In genomic region chr2:206274434-206275273, GRCh38 we compare ENCODE assay signal across 1 cellular context.
TF ChIP-seq lines count a peak whose summit lies in the region.

ZDBF2 (plus strand) TSS chr2:206274663; CDS start chr2:206281850, 7,187 bp downstream.

TF ChIP-seq in K562, 482 proteins besides CTCF, POLR2A, EP300 and RAD21 (continued from another document):
- TF ChIP-seq ZBTB11 (CRISPR knock-in tag; IDR thresholded peaks at IDR 0.05) (0 out of 6 replicates have a peak, but pooled peaks of 1 of the 3 experiments have one; percentile 41), ZNF143 (CRISPR knock-in tag; IDR thresholded peaks at IDR 0.05) (no peak), CXXC5 (CRISPR knock-in tag; IDR thresholded peaks at IDR 0.05) (peak; percentile 51), RBFOX2 (IDR thresholded peaks at IDR 0.05; ENCODE audit: low read depth, low read length) (peak; percentile 49), EZH2 (IDR thresholded peaks at IDR 0.05; ENCODE audit: borderline replicate concordance, low read depth, low read length) (no peak), NRF1 (conservative IDR thresholded peaks at IDR 0.05 in 1 of 2, IDR thresholded peaks at IDR 0.05 in 1 of 2) (no peak), MAZ (CRISPR knock-in tag; conservative IDR thresholded peaks at IDR 0.05 in 1 of 2, IDR thresholded peaks at IDR 0.05 in 1 of 2) (peak in 1 of 2 experiments; percentile 21; a peak in 1 of 4 replicates), ZNF830 (CRISPR knock-in tag; IDR thresholded peaks at IDR 0.05) (no peak), HDAC3 (IDR thresholded peaks at IDR 0.05; ENCODE audit: borderline replicate concordance, partially characterized antibody) (no peak), NR2C1 (IDR thresholded peaks at IDR 0.05) (peak; percentile 53; the same call in 1 of the 2 replicates), NR2C1 (tag; IDR thresholded peaks at IDR 0.05) (peak; percentile 64), PHF8 (IDR thresholded peaks at IDR 0.05; ENCODE audit: borderline replicate concordance, low read length) (peak; percentile 29; the same call in 1 of the 2 replicates), L3MBTL2 (IDR thresholded peaks at IDR 0.05) (peak; percentile 64), HMBOX1 (IDR thresholded peaks at IDR 0.05) (no peak), ZNF175 (CRISPR knock-in tag; IDR thresholded peaks at IDR 0.05; ENCODE audit: low read depth) (no peak), MAFG (tag; conservative IDR thresholded peaks at IDR 0.05) (no peak), GABPA (tag; conservative IDR thresholded peaks at IDR 0.05; ENCODE audit: low read depth) (peak; percentile 78), CAMTA2 (CRISPR knock-in tag; conservative IDR thresholded peaks at IDR 0.05) (no peak), ZFP36 (IDR thresholded peaks at IDR 0.05; ENCODE audit: low read depth, low read length, partially characterized antibody) (no peak), ZBTB40 (IDR thresholded peaks at IDR 0.05) (peak; percentile 51; the same call in 1 of the 2 replicates), ZBTB40 (CRISPR knock-in tag; IDR thresholded peaks at IDR 0.05) (no peak), TBL1XR1 (IDR thresholded peaks at IDR 0.05; ENCODE audit: low read length in 2 of 2) (no peak), ZNF311 (CRISPR knock-in tag; IDR thresholded peaks at IDR 0.05) (no peak), ZC3H4 (CRISPR knock-in tag; IDR thresholded peaks at IDR 0.05; ENCODE audit: borderline replicate concordance) (no peak), PTTG1 (tag; IDR thresholded peaks at IDR 0.05; ENCODE audit: low read depth) (no peak), NR2C2 (CRISPR knock-in tag; IDR thresholded peaks at IDR 0.05) (no peak), NR2C2 (tag; IDR thresholded peaks at IDR 0.05) (peak; percentile 96), ETV1 (tag; conservative IDR thresholded peaks at IDR 0.05; ENCODE audit: low read depth) (no peak), UBTF (IDR thresholded peaks at IDR 0.05; ENCODE audit: borderline replicate concordance in 1 of 2, low read depth in 2 of 2, low read length in 2 of 2) (no peak), POLR2G (IDR thresholded peaks at IDR 0.05; ENCODE audit: low read depth, low read length) (peak; percentile 54)
TF ChIP-seq in K562: peak in this region for 11.
